ENCODE assay signal across 12 cellular contexts in genomic region chr3:139319428-139320402, GRCh38. TPM values are rescaled to one million over a fixed set of nuclear protein-coding genes. Genes with fewer than 3 reads are reported as not detected.
DNase-seq lines count a peak whose midpoint lies in the region; ATAC-seq and TF ChIP-seq lines count a peak whose summit lies in the region.
"Had no signal": no experiment of that assay in that cellular context is flagged by ENCODE, and none has a peak within 500 bp of the region (broad histone marks: within the 10 kb centered on the region; RNA-seq: fewer than 3 reads in every experiment).

No MANE protein-coding gene starts in this region.

- H3K4me3 Mint-ChIP-seq in mesothelial cell of epicardium: no peak overlapping the region
- H3K4me3 Mint-ChIP-seq: central memory CD8-positive, alpha-beta T cell had no signal

- H3K27ac Mint-ChIP-seq in mesothelial cell of epicardium: no peak overlapping the region

- intact Hi-C loops in heart right ventricle (cut with DNase I): no loop called here

- peak in 6 of 9 donors; percentile 13 to 45 (median 22) for TF ChIP-seq CTCF in heart right ventricle (IDR thresholded peaks at IDR 0.05)
- TF ChIP-seq CTCF in right atrium auricular region (IDR thresholded peaks at IDR 0.05): no peak
- peak; percentile 80 for TF ChIP-seq CTCF in NB4 (IDR thresholded peaks at IDR 0.05; ENCODE audit: low read depth, low read length)
- TF ChIP-seq CTCF in choroid plexus epithelial cell (conservative IDR thresholded peaks at IDR 0.05; ENCODE audit: low read depth, low read length): peak; percentile 74
- TF ChIP-seq CTCF in retinal pigment epithelial cell (conservative IDR thresholded peaks at IDR 0.05; ENCODE audit: low read depth, low read length): peak; percentile 68
- TF ChIP-seq CTCF in mesothelial cell of epicardium (IDR thresholded peaks at IDR 0.05; ENCODE audit: unreplicated experiment): no peak

- peaks cover 12% of the 10 kb centered on the region for H3K4me1 Mint-ChIP-seq in mesothelial cell of epicardium
- H3K4me1 Mint-ChIP-seq: central memory CD8-positive, alpha-beta T cell had no signal

- no peak for DNase-seq in heart right ventricle
- no peak for DNase-seq in right atrium auricular region (ENCODE audit: low spot score)
- DNase-seq in NB4 (ENCODE audit: low read depth): peak; percentile 75
- DNase-seq in choroid plexus epithelial cell (ENCODE audit: low read depth): peak; percentile 60
- DNase-seq in retinal pigment epithelial cell (ENCODE audit: low read depth): no peak
- no peak for DNase-seq in GDM1 (lab: John Stamatoyannopoulos, UW)
- DNase-seq in mesothelial cell of epicardium (ENCODE audit: low spot score in 2 of 2, unreplicated experiment in 2 of 2): no peak
- DNase-seq: GF-D8, GOT3, NCI-H187 treated with DMSO at 0.1 percent for 48 hours had no signal

- H3K27ac ChIP-seq in heart right ventricle (no peak overlapping the region), right atrium auricular region (no peak overlapping the region)

- H3K4me3 ChIP-seq in heart right ventricle (no peak overlapping the region), right atrium auricular region (no peak overlapping the region), NB4 (ENCODE audit: low read depth, low read length) (no peak overlapping the region), choroid plexus epithelial cell (ENCODE audit: low read depth, low read length) (no peak overlapping the region), retinal pigment epithelial cell (ENCODE audit: low read length) (no peak overlapping the region)

- H3K36me3 Mint-ChIP-seq in mesothelial cell of epicardium: no peaks in the 10 kb centered on the region

- H3K4me1 ChIP-seq in heart right ventricle (no peaks in the 10 kb centered on the region), right atrium auricular region (no peaks in the 10 kb centered on the region)

- TF ChIP-seq POLR2A in NB4 (IDR thresholded peaks at IDR 0.05; ENCODE audit: extremely low read depth, insufficient read length): no peak

- no peaks in the 10 kb centered on the region for H3K36me3 ChIP-seq in heart right ventricle
- no peaks in the 10 kb centered on the region for H3K36me3 ChIP-seq in right atrium auricular region

- ATAC-seq in heart right ventricle (no peak), GM18867 (IDR thresholded peaks at IDR 0.05; ENCODE audit: unreplicated experiment) (no peak)

- H3K9me3 Mint-ChIP-seq in mesothelial cell of epicardium: no peaks in the 10 kb centered on the region
- H3K9me3 Mint-ChIP-seq: central memory CD8-positive, alpha-beta T cell had no signal

- WGBS in heart right ventricle, 2 donors: 56 to 58% methylated on average over 10 of the region's 10 CpGs

- H3K9me3 ChIP-seq in heart right ventricle (no peaks in the 10 kb centered on the region), right atrium auricular region (no peaks in the 10 kb centered on the region)

- H3K27me3 Mint-ChIP-seq in mesothelial cell of epicardium (ENCODE audit: low read depth): peaks cover 73% of the 10 kb centered on the region

- peaks cover 0 to 36% (median 23%) of the 10 kb centered on the region in 7 donors for H3K27me3 ChIP-seq in heart right ventricle
- H3K27me3 ChIP-seq in right atrium auricular region: no peaks in the 10 kb centered on the region

RNA-seq across cellular contexts. Expression of gene MRPS22, which starts 24.1 kb away (rescaled TPM):
- total RNA-seq in heart right ventricle (100 to 1,000 TPM in 1 of 10 donors, 10 to 100 TPM in 9; 69.8 to 105 (median 86.5) TPM), right atrium auricular region (10 to 100 TPM; 46.9 to 78.2 TPM), mesothelial cell of epicardium (34.2 to 36.3 TPM (median 34.6 TPM) in 3 replicates)
- polyA plus RNA-seq in heart right ventricle: 10 to 100 TPM; 49.8 to 84.4 TPM

Comparison
In these comparisons a context has a peak if more than half of its experiments do, and no peak if none do; other contexts are left out.
1. CTCF ChIP-seq: peak in heart right ventricle (6 of 9), NB4 (single experiment), choroid plexus epithelial cell (single experiment) and retinal pigment epithelial cell (single experiment); none in right atrium auricular region (0 of 2) and mesothelial cell of epicardium (single experiment).
2. DNase-seq: peak in NB4 (single experiment) and choroid plexus epithelial cell (single experiment); none in heart right ventricle (0 of 2), right atrium auricular region (single experiment), retinal pigment epithelial cell (single experiment), GDM1 (single experiment) and mesothelial cell of epicardium (0 of 2).